Comparison of ENCODE assay signal across 19 cellular contexts in genomic region chr7:26208040-26208439, GRCh38. TPM values are rescaled to one million over a fixed set of nuclear protein-coding genes. Genes with fewer than 3 reads are reported as not detected.
DNase-seq lines count a peak whose midpoint lies in the region; ATAC-seq and TF ChIP-seq lines count a peak whose summit lies in the region.
"Had no signal": no experiment of that assay in that cellular context is flagged by ENCODE, and none has a peak within 500 bp of the region (broad histone marks: within the 10 kb centered on the region; RNA-seq: fewer than 3 reads in every experiment).

No MANE protein-coding gene starts in this region.

- no peak overlapping the region for H3K4me3 Mint-ChIP-seq in activated T-cell treated with anti-CD3 and anti-CD28 coated beads, Interleukin-2, amount 50 U/mL, for 24 hours
- H3K4me3 Mint-ChIP-seq in mesothelial cell of epicardium (no peak overlapping the region), GM23338 (no peak overlapping the region)
- H3K4me3 Mint-ChIP-seq: CD8-positive, alpha-beta memory T cell had no signal

- no peak for ATAC-seq in GM23338
- ATAC-seq: Right ventricle myocardium inferior had no signal

- peak overlapping the region; percentile 36 to 98 (median 84); a peak in 21 of 22 replicates for H3K4me2 ChIP-seq in BLaER1 treated with 17β-estradiol and CSF1 and Interleukin-3, amounts not matched to agents 10 nM and 100 nM
- H3K4me2 ChIP-seq in SK-N-SH = no peak overlapping the region
- H3K4me2 ChIP-seq in GM23338 = no peak overlapping the region

- DNase-seq in activated T-cell treated with anti-CD3 and anti-CD28 coated beads, Interleukin-2, amount 50 U/mL, for 24 hours = no peak
- no peak for DNase-seq in activated T-cell treated with anti-CD3 and anti-CD28 coated beads, Interleukin-2, amount 50 U/mL, for 48 hours
- peak; percentile 58 for DNase-seq in SK-N-SH
- DNase-seq in mesothelial cell of epicardium (ENCODE audit: low spot score in 2 of 2, unreplicated experiment in 2 of 2) = no peak
- DNase-seq in GM23338 (ENCODE audit: low spot score) = no peak
- no peak for DNase-seq in effector CD8-positive, alpha-beta T cell (lab: John Stamatoyannopoulos, UW)
- DNase-seq in activated naive CD4-positive, alpha-beta T cell treated with Interleukin-2 at 50 U/mL for 16 hours = no peak
- DNase-seq: C1 segment of cervical spinal cord; CD8-positive, alpha-beta memory T cell; GDM1; NCI-H1694; NCI-H2081; NCI-H2171; NCI-H345; NCI-H524 treated with DMSO at 0.1 percent for 48 hours had no signal

- TF ChIP-seq CTCF in SK-N-SH (IDR thresholded peaks at IDR 0.05) = no peak
- no peak for TF ChIP-seq CTCF in mesothelial cell of epicardium (IDR thresholded peaks at IDR 0.05; ENCODE audit: unreplicated experiment)
- TF ChIP-seq CTCF in GM23338 (conservative IDR thresholded peaks at IDR 0.05; ENCODE audit: low read depth in 2 of 2) = no peak

- peak overlapping the region in 6 of 11 experiments; percentile 2 to 43 (median 26); a peak in 8 of 22 replicates for H3K9ac ChIP-seq in BLaER1 treated with 17β-estradiol and CSF1 and Interleukin-3, amounts not matched to agents 10 nM and 100 nM
- H3K9ac ChIP-seq in SK-N-SH = no peak overlapping the region

- no peaks in the 10 kb centered on the region for H3K9me3 Mint-ChIP-seq in activated T-cell treated with anti-CD3 and anti-CD28 coated beads, Interleukin-2, amount 50 U/mL, for 24 hours
- H3K9me3 Mint-ChIP-seq in mesothelial cell of epicardium = no peaks in the 10 kb centered on the region
- no peaks in the 10 kb centered on the region for H3K9me3 Mint-ChIP-seq in GM23338
- H3K9me3 Mint-ChIP-seq: CD8-positive, alpha-beta memory T cell; IgD-negative memory B cell had no signal

- no peak overlapping the region for H2AFZ ChIP-seq in SK-N-SH (ENCODE audit: low read depth)
- H2AFZ ChIP-seq in GM23338 = no peak overlapping the region

- TF ChIP-seq EP300 in SK-N-SH (IDR thresholded peaks at IDR 0.05; ENCODE audit: borderline replicate concordance in 1 of 2, low read depth in 1 of 2, low read length in 1 of 2) = peak in 1 of 2 experiments; percentile 52; a peak in 2 of 4 replicates

- H3K27me3 ChIP-seq in BLaER1 treated with 17β-estradiol and CSF1 and Interleukin-3, amounts not matched to agents 10 nM and 100 nM = no peaks in the 10 kb centered on the region
- no peaks in the 10 kb centered on the region for H3K27me3 ChIP-seq in SK-N-SH (ENCODE audit: insufficient read depth)
- no peaks in the 10 kb centered on the region for H3K27me3 ChIP-seq in GM23338 (ENCODE audit: insufficient read depth)
- H3K27me3 ChIP-seq: SJSA1 had no signal

- H3K79me2 ChIP-seq in SK-N-SH (ENCODE audit: insufficient read depth) (peaks cover 83% of the 10 kb centered on the region), GM23338 (replicated peaks; ENCODE audit: insufficient read depth) (peaks cover 78% of the 10 kb centered on the region)

- H3K9me2 ChIP-seq in SK-N-SH (no peaks in the 10 kb centered on the region), GM23338 (ENCODE audit: insufficient read depth) (no peaks in the 10 kb centered on the region)

- H3F3A ChIP-seq in SK-N-SH (replicated peaks; ENCODE audit: insufficient read depth) (peaks cover 22% of the 10 kb centered on the region), GM23338 (replicated peaks; ENCODE audit: low read depth) (peaks cover 16% of the 10 kb centered on the region)

- H3K27ac ChIP-seq in BLaER1 treated with 17β-estradiol and CSF1 and Interleukin-3, amounts not matched to agents 10 nM and 100 nM = peak overlapping the region in 2 of 11 experiments; percentile 3 to 7; a peak in 2 of 22 replicates
- H3K27ac ChIP-seq in SK-N-SH (ENCODE audit: low read depth in 2 of 2, low read length in 1 of 2) (peak overlapping the region in 1 of 2 experiments; percentile 1; a peak in 1 of 4 replicates), GM23338 (ENCODE audit: low read depth) (no peak overlapping the region)
- H3K27ac ChIP-seq: SJSA1 had no signal

- POLR2A ChIA-PET in SK-N-SH (lab: Yijun Ruan, JAX) = interaction anchor here (1.2 to 1.6 kb wide), 2 partner anchors 8 to 10 kb away, joined by 5 to 9 read pairs; no protein-coding TSS in a partner anchor

- H4K20me1 ChIP-seq in BLaER1 treated with 17β-estradiol and CSF1 and Interleukin-3, amounts not matched to agents 10 nM and 100 nM = peaks cover 65 to 95% (median 83%) of the 10 kb centered on the region in 11 experiments; a peak in 21 of 22 replicates
- peaks cover 84% of the 10 kb centered on the region for H4K20me1 ChIP-seq in SK-N-SH (ENCODE audit: insufficient read depth)
- H4K20me1 ChIP-seq in GM23338 (replicated peaks; ENCODE audit: insufficient read depth) = peaks cover 38% of the 10 kb centered on the region

- H3K36me3 ChIP-seq in BLaER1 treated with 17β-estradiol and CSF1 and Interleukin-3, amounts not matched to agents 10 nM and 100 nM = peaks cover 76 to 100% (median 93%) of the 10 kb centered on the region in 11 experiments
- H3K36me3 ChIP-seq in SK-N-SH (replicated peaks in 1 of 2; ENCODE audit: control insufficient read depth in 1 of 2, insufficient read depth in 2 of 2, low read length in 1 of 2) = peaks cover 81 to 84% of the 10 kb centered on the region in 2 experiments
- H3K36me3 ChIP-seq in GM23338 (ENCODE audit: insufficient read depth) = peaks cover 67% of the 10 kb centered on the region

- peaks cover 97% of the 10 kb centered on the region for H3K36me3 Mint-ChIP-seq in activated T-cell treated with anti-CD3 and anti-CD28 coated beads, Interleukin-2, amount 50 U/mL, for 24 hours (ENCODE audit: low read depth)
- H3K36me3 Mint-ChIP-seq in mesothelial cell of epicardium (peaks cover 43% of the 10 kb centered on the region), GM23338 (ENCODE audit: low read depth) (peaks cover 99% of the 10 kb centered on the region)

- H3K27me3 Mint-ChIP-seq in activated T-cell treated with anti-CD3 and anti-CD28 coated beads, Interleukin-2, amount 50 U/mL, for 24 hours = no peaks in the 10 kb centered on the region
- H3K27me3 Mint-ChIP-seq in mesothelial cell of epicardium (ENCODE audit: low read depth) (no peaks in the 10 kb centered on the region), GM23338 (ENCODE audit: insufficient read depth, low read depth, poor library complexity) (peaks cover 7% of the 10 kb centered on the region)
- H3K27me3 Mint-ChIP-seq: CD8-positive, alpha-beta memory T cell; IgD-negative memory B cell had no signal

- peaks cover 58% of the 10 kb centered on the region for H3K4me1 Mint-ChIP-seq in activated T-cell treated with anti-CD3 and anti-CD28 coated beads, Interleukin-2, amount 50 U/mL, for 24 hours (ENCODE audit: low read depth)
- peaks cover 37% of the 10 kb centered on the region for H3K4me1 Mint-ChIP-seq in mesothelial cell of epicardium
- peaks cover 33% of the 10 kb centered on the region for H3K4me1 Mint-ChIP-seq in GM23338

- CTCF ChIA-PET in SK-N-SH (lab: Yijun Ruan, JAX) = interaction anchor here (0.6 to 1.6 kb wide), 6 partner anchors 10 to 460 kb away, joined by 3 to 6 read pairs (median 3); no protein-coding TSS in a partner anchor

- TF ChIP-seq RAD21 in SK-N-SH (IDR thresholded peaks at IDR 0.05; ENCODE audit: low read length) = no peak

- WGBS in SK-N-SH (ENCODE audit: low lambda C conversion rate) = 42% methylated on average over 5 of the region's 5 CpGs

- peaks cover 38 to 56% (median 47%) of the 10 kb centered on the region in 10 experiments for H3K4me1 ChIP-seq in BLaER1 treated with 17β-estradiol and CSF1 and Interleukin-3, amounts not matched to agents 10 nM and 100 nM
- H3K4me1 ChIP-seq in SK-N-SH (ENCODE audit: control insufficient read depth in 1 of 2, insufficient read depth in 2 of 2, low read depth in 1 of 2, low read length in 1 of 2) (peaks cover 16 to 19% of the 10 kb centered on the region in 2 experiments; a peak in 3 of 4 replicates), GM23338 (ENCODE audit: insufficient read depth) (peaks cover 23% of the 10 kb centered on the region)

- no peaks in the 10 kb centered on the region for H3K9me3 ChIP-seq in BLaER1 treated with 17β-estradiol and CSF1 and Interleukin-3, amounts not matched to agents 10 nM and 100 nM (replicated peaks in 1 of 11)
- no peaks in the 10 kb centered on the region for H3K9me3 ChIP-seq in SK-N-SH
- H3K9me3 ChIP-seq: SJSA1 had no signal

- H3K4me3 ChIP-seq in BLaER1 treated with 17β-estradiol and CSF1 and Interleukin-3, amounts not matched to agents 10 nM and 100 nM = peak overlapping the region in 4 of 10 experiments; percentile 11 to 31 (median 15); a peak in 5 of 20 replicates
- H3K4me3 ChIP-seq in SK-N-SH (ENCODE audit: low read depth in 2 of 2, low read length in 1 of 2) = no peak overlapping the region
- no peak overlapping the region for H3K4me3 ChIP-seq in GM23338
- H3K4me3 ChIP-seq: SJSA1 had no signal

- H3K27ac Mint-ChIP-seq in activated T-cell treated with anti-CD3 and anti-CD28 coated beads, Interleukin-2, amount 50 U/mL, for 24 hours = peak overlapping the region; percentile 81
- H3K27ac Mint-ChIP-seq in mesothelial cell of epicardium (peak overlapping the region; percentile 53), GM23338 (no peak overlapping the region)

TF ChIP-seq in SK-N-SH, 30 proteins besides CTCF, POLR2A, EP300 and RAD21 (continues in another document):
- TF ChIP-seq TCF12 (IDR thresholded peaks at IDR 0.05) (no peak), RCOR1 (IDR thresholded peaks at IDR 0.05; ENCODE audit: low read length) (0 out of 2 replicates have a peak, but pooled peaks have one; percentile 27)

RNA-seq across cellular contexts. Expression of gene CBX3, which starts 6.5 kb away (rescaled TPM):
- polyA plus RNA-seq in SK-N-SH (2012; rRNA removed) (97.0 and 119 TPM in 2 replicates), GM23338 (2016; fragmentation: Nextera tagmentation; extraction: Ambion mirVana) (226 and 236 TPM in 2 replicates)
- 154 and 237 TPM in 2 replicates for polyA plus RNA-seq in SK-N-SH (2012; cell fraction: cytosol; rRNA removed)
- polyA plus RNA-seq in SK-N-SH (2012; cell fraction: nucleus; rRNA removed) = 109 and 121 TPM in 2 replicates
- 217 to 225 TPM (median 224 TPM) in 3 replicates for total RNA-seq in mesothelial cell of epicardium
- 249 and 272 TPM in 2 replicates for total RNA-seq in GM23338 (2014; rRNA removed; shearing (Covaris generic))

RNA-seq across cellular contexts. Expression of gene HNRNPA2B1, which starts 7.5 kb away (rescaled TPM):
- polyA plus RNA-seq in SK-N-SH (2012; rRNA removed) (459 and 483 TPM in 2 replicates), GM23338 (2016; fragmentation: Nextera tagmentation; extraction: Ambion mirVana) (1,534 and 1,577 TPM in 2 replicates)
- 594 and 844 TPM in 2 replicates for polyA plus RNA-seq in SK-N-SH (2012; cell fraction: cytosol; rRNA removed)
- polyA plus RNA-seq in SK-N-SH (2012; cell fraction: nucleus; rRNA removed) = 318 and 483 TPM in 2 replicates
- 693 to 723 TPM (median 708 TPM) in 3 replicates for total RNA-seq in mesothelial cell of epicardium
- total RNA-seq in GM23338 (2014; rRNA removed; shearing (Covaris generic)) = 598 and 602 TPM in 2 replicates

RNA-seq across cellular contexts. Expression of gene NFE2L3, which starts 56.0 kb away (rescaled TPM):
- 36.1 and 50.8 TPM in 2 replicates for polyA plus RNA-seq in SK-N-SH (2012; rRNA removed)
- polyA plus RNA-seq in SK-N-SH (2012; cell fraction: cytosol; rRNA removed) = 50.3 and 55.0 TPM in 2 replicates
- polyA plus RNA-seq in SK-N-SH (2012; cell fraction: nucleus; rRNA removed) = 20.3 and 41.3 TPM in 2 replicates
- total RNA-seq in mesothelial cell of epicardium = 11.8 to 12.9 TPM (median 12.3 TPM) in 3 replicates
- 129 and 142 TPM in 2 replicates for total RNA-seq in GM23338 (2014; rRNA removed; shearing (Covaris generic))
- polyA plus RNA-seq in GM23338 (2016; fragmentation: Nextera tagmentation; extraction: Ambion mirVana) = 62.0 and 66.4 TPM in 2 replicates

Comparison
In these comparisons a context has a peak if more than half of its experiments do, and no peak if none do; other contexts are left out.
1. H3K4me2 ChIP-seq: peak in BLaER1 treated with 17β-estradiol and CSF1 and Interleukin-3, amounts not matched to agents 10 nM and 100 nM (11 of 11); none in SK-N-SH (single experiment) and GM23338 (single experiment).